ENCODE assay signal across 9 cellular contexts in the genomic region with DNA sequence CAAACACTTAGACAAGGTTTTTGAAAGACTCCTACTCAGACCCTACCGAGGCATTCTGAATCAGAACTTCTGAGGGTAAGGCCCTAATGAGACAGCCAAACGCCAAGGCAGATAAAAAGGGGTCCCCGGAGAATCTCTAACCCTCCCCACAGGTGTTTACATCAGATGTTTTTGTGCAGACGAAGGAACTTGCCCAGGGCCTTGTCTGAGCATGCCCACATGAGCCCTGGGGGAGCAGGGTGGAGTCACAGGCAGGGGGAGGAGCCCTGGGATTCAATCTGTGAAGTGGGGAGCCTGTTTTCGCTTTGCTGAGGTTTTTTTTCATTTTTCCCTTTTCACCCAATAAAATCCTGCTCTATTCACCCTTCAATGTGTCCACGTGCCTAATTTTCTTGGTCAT.
DNase-seq lines count a peak whose midpoint lies in the region; ATAC-seq and TF ChIP-seq lines count a peak whose summit lies in the region.
"Had no signal": no experiment of that assay in that cellular context is flagged by ENCODE, and none has a peak within 500 bp of the region (broad histone marks: within the 10 kb centered on the region; RNA-seq: fewer than 3 reads in every experiment).

No MANE protein-coding gene starts in this region.

- intact Hi-C loops in CD4-positive, alpha-beta T cell (cut with DNase I, micrococcal nuclease): loop anchor here (1.0 to 2.0 kb wide), 4 partner anchors 30 to 146 kb away; a partner anchor contains a TSS

- H3K36me3 ChIP-seq in tibial nerve: no peaks in the 10 kb centered on the region

- 81% methylated on average over 6 of the region's 6 CpGs for WGBS in tibial nerve, 2 donors

- no peaks in the 10 kb centered on the region for H3K27me3 Mint-ChIP-seq in CD4-positive, alpha-beta T cell
- H3K27me3 Mint-ChIP-seq in activated T-helper 17 cell treated with anti-CD3 and anti-CD28 coated beads, Interleukin-2, amount 50 U/mL, for 72 hours: no peaks in the 10 kb centered on the region
- no peaks in the 10 kb centered on the region for H3K27me3 Mint-ChIP-seq in naive B cell

- no peak for TF ChIP-seq POLR2A in tibial nerve (IDR thresholded peaks at IDR 0.05)

- no peak for TF ChIP-seq CTCF in CD4-positive, alpha-beta T cell (IDR thresholded peaks at IDR 0.05)
- no peak for TF ChIP-seq CTCF in tibial nerve (IDR thresholded peaks at IDR 0.05)

- H3K9me3 ChIP-seq in CD4-positive, alpha-beta T cell (ENCODE audit: control insufficient read depth, low read length): no peaks in the 10 kb centered on the region
- no peaks in the 10 kb centered on the region for H3K9me3 ChIP-seq in tibial nerve
- H3K9me3 ChIP-seq: body of pancreas had no signal

- peaks cover 82% of the 10 kb centered on the region for H3K4me1 Mint-ChIP-seq in CD4-positive, alpha-beta T cell (ENCODE audit: low read depth)
- H3K4me1 Mint-ChIP-seq in activated T-helper 17 cell treated with anti-CD3 and anti-CD28 coated beads, Interleukin-2, amount 50 U/mL, for 72 hours: peaks cover 48% of the 10 kb centered on the region
- peaks cover 14 to 37% (median 20%) of the 10 kb centered on the region in 3 donors for H3K4me1 Mint-ChIP-seq in naive B cell

- peak; percentile 64 to 86 (median 78) for DNase-seq in CD4-positive, alpha-beta T cell
- DNase-seq in NCI-H69 (lab: John Stamatoyannopoulos, UW) (peak; percentile 3), naive B cell (peak; percentile 29), tibial nerve (ENCODE audit: low spot score in 2 of 2) (no peak), SKM-1 treated with dmso at 0.1 percent for 144 hours (lab: John Stamatoyannopoulos, UW; ENCODE audit: unreplicated experiment) (no peak)

- POLR2A ChIA-PET in CD4-positive, alpha-beta T cell (lab: Charles Lee): interaction anchor here (0.8 to 7.1 kb wide), 16 partner anchors 11 to 119 kb away, joined by 3 to 92 read pairs (median 6); a partner anchor contains a TSS

- peak; percentile 70 for ATAC-seq in CD4-positive, alpha-beta T cell (ENCODE audit: poor library complexity)
- ATAC-seq in activated T-helper 17 cell treated with anti-CD3 and anti-CD28 coated beads, Interleukin-2, amount 50 U/mL, for 72 hours (replicated peaks): peak; percentile 82
- ATAC-seq in naive B cell (ENCODE audit: low read depth in 2 of 2): peak; percentile 72 to 78
- ATAC-seq in GM18858 (IDR thresholded peaks at IDR 0.05; ENCODE audit: unreplicated experiment): no peak
- ATAC-seq in GM21528 (IDR thresholded peaks at IDR 0.05; ENCODE audit: low FRiP score, unreplicated experiment): no peak
- ATAC-seq: body of pancreas had no signal

- H3K27me3 ChIP-seq in CD4-positive, alpha-beta T cell (ENCODE audit: control insufficient read depth, insufficient read depth, low read length): no peaks in the 10 kb centered on the region
- no peaks in the 10 kb centered on the region for H3K27me3 ChIP-seq in tibial nerve
- H3K27me3 ChIP-seq: body of pancreas had no signal

- H3K4me3 ChIP-seq in tibial nerve: no peak overlapping the region
- H3K4me3 ChIP-seq: body of pancreas had no signal

- peak overlapping the region; percentile 62 for H3K4me3 Mint-ChIP-seq in CD4-positive, alpha-beta T cell
- peak overlapping the region; percentile 66 for H3K4me3 Mint-ChIP-seq in activated T-helper 17 cell treated with anti-CD3 and anti-CD28 coated beads, Interleukin-2, amount 50 U/mL, for 72 hours
- peak overlapping the region in 5 of 8 donors; percentile 21 to 59 (median 47) for H3K4me3 Mint-ChIP-seq in naive B cell

- peaks cover 0 to 14% (median 5%) of the 10 kb centered on the region in 4 donors for H3K4me1 ChIP-seq in tibial nerve

- H3K27ac ChIP-seq in CD4-positive, alpha-beta T cell (ENCODE audit: low read depth, low read length): peak overlapping the region; percentile 76
- H3K27ac ChIP-seq in tibial nerve: peak overlapping the region in 3 of 4 donors; percentile 15 to 48 (median 19)

- peak overlapping the region; percentile 93 for H3K27ac Mint-ChIP-seq in CD4-positive, alpha-beta T cell
- peak overlapping the region; percentile 77 for H3K27ac Mint-ChIP-seq in activated T-helper 17 cell treated with anti-CD3 and anti-CD28 coated beads, Interleukin-2, amount 50 U/mL, for 72 hours
- no peak overlapping the region for H3K27ac Mint-ChIP-seq in naive B cell

- CTCF ChIA-PET in CD4-positive, alpha-beta T cell (lab: Charles Lee): interaction anchor here (1.4 to 4.0 kb wide), 3 partner anchors 62 to 77 kb away, joined by 4 to 19 read pairs (median 4); a partner anchor contains a TSS

- TF ChIP-seq EP300 in tibial nerve (IDR thresholded peaks at IDR 0.05): no peak

- H3K36me3 Mint-ChIP-seq in CD4-positive, alpha-beta T cell (ENCODE audit: low read depth): no peaks in the 10 kb centered on the region
- H3K36me3 Mint-ChIP-seq in activated T-helper 17 cell treated with anti-CD3 and anti-CD28 coated beads, Interleukin-2, amount 50 U/mL, for 72 hours (ENCODE audit: low read depth): no peaks in the 10 kb centered on the region
- H3K36me3 Mint-ChIP-seq in naive B cell: no peaks in the 10 kb centered on the region

- no peaks in the 10 kb centered on the region for H3K9me3 Mint-ChIP-seq in CD4-positive, alpha-beta T cell
- H3K9me3 Mint-ChIP-seq in activated T-helper 17 cell treated with anti-CD3 and anti-CD28 coated beads, Interleukin-2, amount 50 U/mL, for 72 hours: no peaks in the 10 kb centered on the region
- H3K9me3 Mint-ChIP-seq in naive B cell: no peaks in the 10 kb centered on the region

Comparison
In these comparisons a context has a peak if more than half of its experiments do, and no peak if none do; other contexts are left out.
1. ATAC-seq: peak in CD4-positive, alpha-beta T cell (single experiment), activated T-helper 17 cell treated with anti-CD3 and anti-CD28 coated beads, Interleukin-2, amount 50 U/mL, for 72 hours (single experiment) and naive B cell (2 of 2); none in GM18858 (single experiment) and GM21528 (single experiment).
2. DNase-seq: peak in CD4-positive, alpha-beta T cell (10 of 10), NCI-H69 (single experiment) and naive B cell (single experiment); none in tibial nerve (0 of 2) and SKM-1 treated with dmso at 0.1 percent for 144 hours (single experiment).
3. H3K27ac Mint-ChIP-seq: peak in CD4-positive, alpha-beta T cell (single experiment) and activated T-helper 17 cell treated with anti-CD3 and anti-CD28 coated beads, Interleukin-2, amount 50 U/mL, for 72 hours (single experiment); none in naive B cell (0 of 6).
4. Peak in every context shown above with its lines, with median percentiles within 50 percentile points of each other: H3K4me3 Mint-ChIP-seq.